In the genomic region with DNA sequence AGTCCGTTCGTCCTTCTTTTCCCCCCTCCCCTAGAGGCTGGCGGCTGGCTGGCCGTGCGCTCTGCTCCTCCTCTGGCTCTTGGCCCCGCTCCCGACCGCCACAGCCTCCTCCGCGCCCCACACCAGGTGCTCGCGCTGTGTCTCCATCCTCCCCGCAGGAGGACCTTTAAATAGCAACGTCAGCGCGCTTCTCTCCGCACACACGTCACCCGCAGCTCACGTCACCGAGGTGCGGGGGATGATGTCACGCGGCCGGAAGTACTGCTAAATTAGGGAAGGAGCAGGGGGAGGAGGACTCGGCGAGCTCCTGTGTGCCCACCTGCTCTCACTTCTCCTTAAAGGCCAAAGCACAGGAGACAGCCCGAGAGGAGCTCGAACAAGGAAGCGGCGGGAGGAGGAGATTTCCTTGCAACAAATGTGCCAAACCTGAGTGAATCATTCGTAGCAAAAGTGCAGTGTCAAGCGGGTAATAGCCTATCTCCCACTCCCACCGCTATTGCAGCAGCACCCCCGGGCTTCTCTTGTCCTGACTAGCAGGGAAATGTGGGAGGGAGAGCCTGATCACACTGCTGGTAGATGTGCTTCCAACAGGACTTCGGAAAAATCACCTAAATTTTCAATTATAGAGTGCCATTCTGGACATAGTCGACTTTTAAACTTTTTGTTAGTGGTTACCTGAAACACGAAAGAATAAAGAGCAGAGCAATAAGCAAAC, we compare ENCODE assay signal across 1 cellular context.
TF ChIP-seq lines count a peak whose summit lies in the region.

No MANE protein-coding gene starts in this region.

TF ChIP-seq in GM23338, 12 proteins besides CTCF, POLR2A, EP300 and RAD21 (continued from another document):
- TF ChIP-seq, protein P1, sequence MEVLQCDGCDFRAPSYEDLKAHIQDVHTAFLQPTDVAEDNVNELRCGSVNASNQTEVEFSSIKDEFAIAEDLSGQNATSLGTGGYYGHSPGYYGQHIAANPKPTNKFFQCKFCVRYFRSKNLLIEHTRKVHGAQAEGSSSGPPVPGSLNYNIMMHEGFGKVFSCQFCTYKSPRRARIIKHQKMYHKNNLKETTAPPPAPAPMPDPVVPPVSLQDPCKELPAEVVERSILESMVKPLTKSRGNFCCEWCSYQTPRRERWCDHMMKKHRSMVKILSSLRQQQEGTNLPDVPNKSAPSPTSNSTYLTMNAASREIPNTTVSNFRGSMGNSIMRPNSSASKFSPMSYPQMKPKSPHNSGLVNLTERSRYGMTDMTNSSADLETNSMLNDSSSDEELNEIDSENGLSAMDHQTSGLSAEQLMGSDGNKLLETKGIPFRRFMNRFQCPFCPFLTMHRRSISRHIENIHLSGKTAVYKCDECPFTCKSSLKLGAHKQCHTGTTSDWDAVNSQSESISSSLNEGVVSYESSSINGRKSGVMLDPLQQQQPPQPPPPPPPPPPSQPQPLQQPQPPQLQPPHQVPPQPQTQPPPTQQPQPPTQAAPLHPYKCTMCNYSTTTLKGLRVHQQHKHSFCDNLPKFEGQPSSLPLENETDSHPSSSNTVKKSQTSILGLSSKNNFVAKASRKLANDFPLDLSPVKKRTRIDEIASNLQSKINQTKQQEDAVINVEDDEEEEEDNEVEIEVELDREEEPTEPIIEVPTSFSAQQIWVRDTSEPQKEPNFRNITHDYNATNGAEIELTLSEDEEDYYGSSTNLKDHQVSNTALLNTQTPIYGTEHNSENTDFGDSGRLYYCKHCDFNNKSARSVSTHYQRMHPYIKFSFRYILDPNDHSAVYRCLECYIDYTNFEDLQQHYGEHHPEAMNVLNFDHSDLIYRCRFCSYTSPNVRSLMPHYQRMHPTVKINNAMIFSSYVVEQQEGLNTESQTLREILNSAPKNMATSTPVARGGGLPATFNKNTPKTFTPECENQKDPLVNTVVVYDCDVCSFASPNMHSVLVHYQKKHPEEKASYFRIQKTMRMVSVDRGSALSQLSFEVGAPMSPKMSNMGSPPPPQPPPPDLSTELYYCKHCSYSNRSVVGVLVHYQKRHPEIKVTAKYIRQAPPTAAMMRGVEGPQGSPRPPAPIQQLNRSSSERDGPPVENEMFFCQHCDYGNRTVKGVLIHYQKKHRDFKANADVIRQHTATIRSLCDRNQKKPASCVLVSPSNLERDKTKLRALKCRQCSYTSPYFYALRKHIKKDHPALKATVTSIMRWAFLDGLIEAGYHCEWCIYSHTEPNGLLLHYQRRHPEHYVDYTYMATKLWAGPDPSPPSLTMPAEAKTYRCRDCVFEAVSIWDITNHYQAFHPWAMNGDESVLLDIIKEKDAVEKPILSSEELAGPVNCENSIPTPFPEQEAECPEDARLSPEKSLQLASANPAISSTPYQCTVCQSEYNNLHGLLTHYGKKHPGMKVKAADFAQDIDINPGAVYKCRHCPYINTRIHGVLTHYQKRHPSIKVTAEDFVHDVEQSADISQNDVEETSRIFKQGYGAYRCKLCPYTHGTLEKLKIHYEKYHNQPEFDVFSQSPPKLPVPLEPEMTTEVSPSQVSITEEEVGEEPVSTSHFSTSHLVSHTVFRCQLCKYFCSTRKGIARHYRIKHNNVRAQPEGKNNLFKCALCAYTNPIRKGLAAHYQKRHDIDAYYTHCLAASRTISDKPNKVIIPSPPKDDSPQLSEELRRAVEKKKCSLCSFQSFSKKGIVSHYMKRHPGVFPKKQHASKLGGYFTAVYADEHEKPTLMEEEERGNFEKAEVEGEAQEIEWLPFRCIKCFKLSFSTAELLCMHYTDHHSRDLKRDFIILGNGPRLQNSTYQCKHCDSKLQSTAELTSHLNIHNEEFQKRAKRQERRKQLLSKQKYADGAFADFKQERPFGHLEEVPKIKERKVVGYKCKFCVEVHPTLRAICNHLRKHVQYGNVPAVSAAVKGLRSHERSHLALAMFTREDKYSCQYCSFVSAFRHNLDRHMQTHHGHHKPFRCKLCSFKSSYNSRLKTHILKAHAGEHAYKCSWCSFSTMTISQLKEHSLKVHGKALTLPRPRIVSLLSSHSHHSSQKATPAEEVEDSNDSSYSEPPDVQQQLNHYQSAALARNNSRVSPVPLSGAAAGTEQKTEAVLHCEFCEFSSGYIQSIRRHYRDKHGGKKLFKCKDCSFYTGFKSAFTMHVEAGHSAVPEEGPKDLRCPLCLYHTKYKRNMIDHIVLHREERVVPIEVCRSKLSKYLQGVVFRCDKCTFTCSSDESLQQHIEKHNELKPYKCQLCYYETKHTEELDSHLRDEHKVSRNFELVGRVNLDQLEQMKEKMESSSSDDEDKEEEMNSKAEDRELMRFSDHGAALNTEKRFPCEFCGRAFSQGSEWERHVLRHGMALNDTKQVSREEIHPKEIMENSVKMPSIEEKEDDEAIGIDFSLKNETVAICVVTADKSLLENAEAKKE (CRISPR knock-in tag; IDR thresholded peaks at IDR 0.05): no peak
- TF ChIP-seq, protein P2, sequence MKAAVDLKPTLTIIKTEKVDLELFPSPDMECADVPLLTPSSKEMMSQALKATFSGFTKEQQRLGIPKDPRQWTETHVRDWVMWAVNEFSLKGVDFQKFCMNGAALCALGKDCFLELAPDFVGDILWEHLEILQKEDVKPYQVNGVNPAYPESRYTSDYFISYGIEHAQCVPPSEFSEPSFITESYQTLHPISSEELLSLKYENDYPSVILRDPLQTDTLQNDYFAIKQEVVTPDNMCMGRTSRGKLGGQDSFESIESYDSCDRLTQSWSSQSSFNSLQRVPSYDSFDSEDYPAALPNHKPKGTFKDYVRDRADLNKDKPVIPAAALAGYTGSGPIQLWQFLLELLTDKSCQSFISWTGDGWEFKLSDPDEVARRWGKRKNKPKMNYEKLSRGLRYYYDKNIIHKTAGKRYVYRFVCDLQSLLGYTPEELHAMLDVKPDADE (IDR thresholded peaks at IDR 0.05): peak; percentile 46; the same call in 1 of the 2 replicates
- no peak for TF ChIP-seq NANOG (IDR thresholded peaks at IDR 0.05; ENCODE audit: borderline replicate concordance)
- TF ChIP-seq POLR2AphosphoS5 (IDR thresholded peaks at IDR 0.05; ENCODE audit: low read depth): peak; percentile 91
